In genomic region chr13:112898786-112899617, GRCh38 we compare ENCODE assay signal across 17 cellular contexts.
"Had no signal": no experiment of that assay in that cellular context is flagged by ENCODE, and none has a peak within 500 bp of the region (broad histone marks: within the 10 kb centered on the region; RNA-seq: fewer than 3 reads in every experiment).

No MANE protein-coding gene starts in this region.

- DNase-seq: activated CD4-positive, alpha-beta T cell treated with anti-CD3 and anti-CD28 coated beads, Interleukin-2, amount 10 ng/mL, durations not matched to agents 24 days and 14 days; activated CD8-positive, alpha-beta T cell treated with anti-CD3 and anti-CD28 coated beads, Interleukin-2, amount 10 ng/mL, durations not matched to agents 7 days and 5 days; activated naive CD8-positive, alpha-beta T cell treated with anti-CD3 and anti-CD28 coated beads for 36 hours; activated T-cell treated with anti-CD3 and anti-CD28 coated beads, Interleukin-2, amount 50 U/mL, for 24 hours; amniotic stem cell; caudate nucleus; effector memory CD8-positive, alpha-beta T cell; naive B cell; SK-N-SH; T-cell; T-helper 9 cell; trophoblast cell had no signal

- H3K27me3 ChIP-seq: body of pancreas, hepatocyte had no signal

- H3K4me3 Mint-ChIP-seq: activated CD4-positive, alpha-beta T cell treated with anti-CD3 and anti-CD28 coated beads, Interleukin-2, amount 10 ng/mL, durations not matched to agents 24 days and 14 days; activated CD8-positive, alpha-beta T cell treated with anti-CD3 and anti-CD28 coated beads, Interleukin-2, amount 10 ng/mL, durations not matched to agents 7 days and 5 days; activated naive CD8-positive, alpha-beta T cell treated with anti-CD3 and anti-CD28 coated beads for 36 hours; activated T-cell treated with anti-CD3 and anti-CD28 coated beads, Interleukin-2, amount 50 U/mL, for 24 hours; effector memory CD8-positive, alpha-beta T cell; stimulated activated naive CD8-positive, alpha-beta T cell treated with anti-CD3 and anti-CD28 coated beads, Interleukin-15, Interleukin-2, amounts not matched to agents 100 ng/mL and 50 ng/mL, for 24 hours; T-cell had no signal

- H3K9me3 ChIP-seq: body of pancreas, mucosa of descending colon, neutrophil, SK-N-SH had no signal

- H3K36me3 Mint-ChIP-seq: activated naive CD8-positive, alpha-beta T cell treated with anti-CD3 and anti-CD28 coated beads for 36 hours; T-cell had no signal

- H3K27ac Mint-ChIP-seq: activated CD4-positive, alpha-beta T cell treated with anti-CD3 and anti-CD28 coated beads, Interleukin-2, amount 10 ng/mL, durations not matched to agents 24 days and 14 days; activated CD8-positive, alpha-beta T cell treated with anti-CD3 and anti-CD28 coated beads, Interleukin-2, amount 10 ng/mL, durations not matched to agents 7 days and 5 days; activated naive CD8-positive, alpha-beta T cell treated with anti-CD3 and anti-CD28 coated beads for 36 hours; activated T-cell treated with anti-CD3 and anti-CD28 coated beads, Interleukin-2, amount 50 U/mL, for 24 hours; effector memory CD8-positive, alpha-beta T cell; naive B cell; stimulated activated naive CD8-positive, alpha-beta T cell treated with anti-CD3 and anti-CD28 coated beads, Interleukin-15, Interleukin-2, amounts not matched to agents 100 ng/mL and 50 ng/mL, for 24 hours; T-cell had no signal

- ATAC-seq: activated CD8-positive, alpha-beta T cell treated with anti-CD3 and anti-CD28 coated beads, Interleukin-2, amount 10 ng/mL, durations not matched to agents 7 days and 5 days; body of pancreas; effector memory CD8-positive, alpha-beta T cell; mucosa of descending colon; T-cell had no signal

- H3K4me1 Mint-ChIP-seq: activated CD4-positive, alpha-beta T cell treated with anti-CD3 and anti-CD28 coated beads, Interleukin-2, amount 10 ng/mL, durations not matched to agents 24 days and 14 days; activated naive CD8-positive, alpha-beta T cell treated with anti-CD3 and anti-CD28 coated beads for 36 hours had no signal

- H3K27ac ChIP-seq: body of pancreas, hepatocyte, neutrophil had no signal

- H3K9me3 Mint-ChIP-seq: activated CD4-positive, alpha-beta T cell treated with anti-CD3 and anti-CD28 coated beads, Interleukin-2, amount 10 ng/mL, durations not matched to agents 24 days and 14 days; activated naive CD8-positive, alpha-beta T cell treated with anti-CD3 and anti-CD28 coated beads for 36 hours; activated T-cell treated with anti-CD3 and anti-CD28 coated beads, Interleukin-2, amount 50 U/mL, for 24 hours; effector memory CD8-positive, alpha-beta T cell; stimulated activated naive CD8-positive, alpha-beta T cell treated with anti-CD3 and anti-CD28 coated beads, Interleukin-15, Interleukin-2, amounts not matched to agents 100 ng/mL and 50 ng/mL, for 24 hours; T-cell had no signal

- H3K36me3 ChIP-seq: neutrophil had no signal

- H3K4me3 ChIP-seq: body of pancreas, hepatocyte, mucosa of descending colon had no signal

- H3K27me3 Mint-ChIP-seq: activated naive CD8-positive, alpha-beta T cell treated with anti-CD3 and anti-CD28 coated beads for 36 hours; naive B cell had no signal
